ENCODE assay signal across 11 cellular contexts in the genomic region with DNA sequence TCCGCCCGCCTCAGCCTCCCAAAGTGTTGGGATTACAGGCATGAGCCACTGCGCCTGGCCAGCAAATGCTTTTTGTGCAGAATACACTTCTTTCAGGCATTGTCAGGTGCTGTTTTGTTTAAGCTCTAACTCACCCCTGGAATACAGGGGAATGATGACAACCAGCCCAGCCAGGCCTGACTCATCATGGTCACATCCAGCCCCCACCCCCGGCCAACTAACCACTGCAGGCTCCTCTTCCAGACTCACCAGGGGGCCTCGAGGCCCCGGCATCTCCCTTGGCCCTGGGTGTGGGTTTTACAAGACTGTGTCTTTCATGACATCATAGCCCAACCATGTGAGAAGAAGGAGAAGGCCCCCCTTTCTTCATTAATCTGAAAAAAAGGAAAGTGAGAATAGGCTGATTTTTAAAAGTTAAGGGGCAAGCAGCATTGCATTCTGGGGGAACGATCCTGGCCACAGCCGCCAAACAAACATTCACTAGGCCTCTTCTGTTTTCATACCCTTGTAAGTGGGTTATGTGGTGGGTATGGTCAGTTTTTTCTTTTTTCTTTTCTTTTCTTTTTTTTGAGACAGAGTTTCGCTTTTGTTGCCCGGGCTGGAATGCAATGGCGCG. TPM values are rescaled to one million over a fixed set of nuclear protein-coding genes. Genes with fewer than 3 reads are reported as not detected.
DNase-seq lines count a peak whose midpoint lies in the region; ATAC-seq and TF ChIP-seq lines count a peak whose summit lies in the region.
"Had no signal": no experiment of that assay in that cellular context is flagged by ENCODE, and none has a peak within 500 bp of the region (broad histone marks: within the 10 kb centered on the region; RNA-seq: fewer than 3 reads in every experiment).

No MANE protein-coding gene starts in this region.

- H3K4me3 Mint-ChIP-seq in activated CD8-positive, alpha-beta T cell treated with anti-CD3 and anti-CD28 coated beads for 36 hours, result no peak overlapping the region
- no peak overlapping the region for H3K4me3 Mint-ChIP-seq in activated CD8-positive, alpha-beta T cell treated with anti-CD3 and anti-CD28 coated beads, Interleukin-2, amount 10 ng/mL, durations not matched to agents 7 days and 5 days
- H3K4me3 Mint-ChIP-seq: B cell had no signal

- no peaks in the 10 kb centered on the region for H3K36me3 Mint-ChIP-seq in activated CD8-positive, alpha-beta T cell treated with anti-CD3 and anti-CD28 coated beads for 36 hours (ENCODE audit: low read depth)
- H3K36me3 Mint-ChIP-seq in activated CD8-positive, alpha-beta T cell treated with anti-CD3 and anti-CD28 coated beads, Interleukin-2, amount 10 ng/mL, durations not matched to agents 7 days and 5 days (ENCODE audit: low read depth), result no peaks in the 10 kb centered on the region

- no peak overlapping the region for H3K27ac Mint-ChIP-seq in activated CD8-positive, alpha-beta T cell treated with anti-CD3 and anti-CD28 coated beads for 36 hours
- H3K27ac Mint-ChIP-seq in activated CD8-positive, alpha-beta T cell treated with anti-CD3 and anti-CD28 coated beads, Interleukin-2, amount 10 ng/mL, durations not matched to agents 7 days and 5 days, result no peak overlapping the region
- H3K27ac Mint-ChIP-seq: B cell had no signal

- peaks cover 3% of the 10 kb centered on the region for H3K27me3 Mint-ChIP-seq in activated CD8-positive, alpha-beta T cell treated with anti-CD3 and anti-CD28 coated beads for 36 hours
- peaks cover 3% of the 10 kb centered on the region for H3K27me3 Mint-ChIP-seq in activated CD8-positive, alpha-beta T cell treated with anti-CD3 and anti-CD28 coated beads, Interleukin-2, amount 10 ng/mL, durations not matched to agents 7 days and 5 days (ENCODE audit: low read depth)
- H3K27me3 Mint-ChIP-seq: B cell had no signal

- ATAC-seq in activated CD8-positive, alpha-beta T cell treated with anti-CD3 and anti-CD28 coated beads for 36 hours, result peak; percentile 64
- no peak for ATAC-seq in activated CD8-positive, alpha-beta T cell treated with anti-CD3 and anti-CD28 coated beads, Interleukin-2, amount 10 ng/mL, durations not matched to agents 7 days and 5 days
- ATAC-seq: gastrocnemius medialis had no signal

- in situ Hi-C loops in astrocyte of the cerebellum (cut with HindIII; ENCODE audit: low sequenced_read_pairs), result no loop called here

- H3K9me3 ChIP-seq in uterus, result no peaks in the 10 kb centered on the region
- H3K9me3 ChIP-seq: gastrocnemius medialis had no signal

- no peaks in the 10 kb centered on the region for H3K36me3 ChIP-seq in uterus
- H3K36me3 ChIP-seq: gastrocnemius medialis had no signal

- no peaks in the 10 kb centered on the region for H3K4me1 Mint-ChIP-seq in activated CD8-positive, alpha-beta T cell treated with anti-CD3 and anti-CD28 coated beads for 36 hours (ENCODE audit: low read depth)
- peaks cover 5% of the 10 kb centered on the region for H3K4me1 Mint-ChIP-seq in activated CD8-positive, alpha-beta T cell treated with anti-CD3 and anti-CD28 coated beads, Interleukin-2, amount 10 ng/mL, durations not matched to agents 7 days and 5 days (ENCODE audit: low read depth)
- H3K4me1 Mint-ChIP-seq: B cell had no signal

- peaks cover 0 to 10% of the 10 kb centered on the region in 2 donors for H3K4me1 ChIP-seq in uterus
- H3K4me1 ChIP-seq: gastrocnemius medialis had no signal

- POLR2A ChIA-PET in activated CD8-positive, alpha-beta T cell treated with anti-CD3 and anti-CD28 coated beads for 36 hours (lab: Charles Lee), result no interaction called here
- POLR2A ChIA-PET in activated CD8-positive, alpha-beta T cell treated with anti-CD3 and anti-CD28 coated beads, Interleukin-2, amount 10 ng/mL, durations not matched to agents 7 days and 5 days (lab: Charles Lee), result no interaction called here

- no peak overlapping the region for H3K4me3 ChIP-seq in astrocyte of the cerebellum (ENCODE audit: low read depth, low read length)
- H3K4me3 ChIP-seq in uterus, result no peak overlapping the region
- H3K4me3 ChIP-seq: gastrocnemius medialis had no signal

- TF ChIP-seq CTCF in activated CD8-positive, alpha-beta T cell treated with anti-CD3 and anti-CD28 coated beads for 36 hours (IDR thresholded peaks at IDR 0.05), result no peak
- TF ChIP-seq CTCF in astrocyte of the cerebellum (IDR thresholded peaks at IDR 0.05; ENCODE audit: low read depth, low read length, missing control alignments) (no peak), uterus (IDR thresholded peaks at IDR 0.05) (no peak)

- DNase-seq in activated CD8-positive, alpha-beta T cell treated with anti-CD3 and anti-CD28 coated beads for 36 hours, result peak; percentile 47
- no peak for DNase-seq in activated CD8-positive, alpha-beta T cell treated with anti-CD3 and anti-CD28 coated beads, Interleukin-2, amount 10 ng/mL, durations not matched to agents 7 days and 5 days
- DNase-seq in astrocyte of the cerebellum (ENCODE audit: low read depth), result peak; percentile 99
- DNase-seq in iPS-NIHi7 (ENCODE audit: extremely low spot score), result peak; percentile 81
- peak; percentile 89 to 95 for DNase-seq in uterus
- DNase-seq in pons (ENCODE audit: low spot score), result no peak
- no peak for DNase-seq in activated naive CD4-positive, alpha-beta T cell treated with Interleukin-2 at 50 U/mL for 16 hours
- no peak for DNase-seq in HuH-7 (ENCODE audit: low spot score)
- DNase-seq: gastrocnemius medialis, NCI-H2107 had no signal

- intact Hi-C loops in activated CD8-positive, alpha-beta T cell treated with anti-CD3 and anti-CD28 coated beads for 36 hours (cut with micrococcal nuclease), result no loop called here
- intact Hi-C loops in uterus (cut with DNase I; ENCODE audit: low total_unique reads), result no loop called here

- H3K27ac ChIP-seq in uterus, result peak overlapping the region; percentile 84 to 89
- H3K27ac ChIP-seq: gastrocnemius medialis had no signal

- H3K9me3 Mint-ChIP-seq in activated CD8-positive, alpha-beta T cell treated with anti-CD3 and anti-CD28 coated beads for 36 hours, result no peaks in the 10 kb centered on the region
- no peaks in the 10 kb centered on the region for H3K9me3 Mint-ChIP-seq in activated CD8-positive, alpha-beta T cell treated with anti-CD3 and anti-CD28 coated beads, Interleukin-2, amount 10 ng/mL, durations not matched to agents 7 days and 5 days (ENCODE audit: insufficient read depth)

- CTCF ChIA-PET in activated CD8-positive, alpha-beta T cell treated with anti-CD3 and anti-CD28 coated beads for 36 hours (lab: Charles Lee), result interaction anchor here (0.8 to 1.6 kb wide), 4 partner anchors 23 to 38 kb away, joined by 3 to 5 read pairs (median 3); no protein-coding TSS in a partner anchor
- CTCF ChIA-PET in activated CD8-positive, alpha-beta T cell treated with anti-CD3 and anti-CD28 coated beads, Interleukin-2, amount 10 ng/mL, durations not matched to agents 7 days and 5 days (lab: Charles Lee), result interaction anchor here (0.8 to 0.9 kb wide), 2 partner anchors 40 kb away, joined by 3 read pairs; no protein-coding TSS in a partner anchor

- no peaks in the 10 kb centered on the region for H3K27me3 ChIP-seq in uterus
- H3K27me3 ChIP-seq: gastrocnemius medialis had no signal

- no peak for TF ChIP-seq POLR2A in uterus (IDR thresholded peaks at IDR 0.05)

RNA-seq across cellular contexts. Expression of a gene that starts 35.6 kb away (rescaled TPM):
- not detected for total RNA-seq in activated CD8-positive, alpha-beta T cell treated with anti-CD3 and anti-CD28 coated beads for 36 hours
- not detected for total RNA-seq in activated CD8-positive, alpha-beta T cell treated with anti-CD3 and anti-CD28 coated beads, Interleukin-2, amount 10 ng/mL, durations not matched to agents 7 days and 5 days
- total RNA-seq in uterus, result 10 to 100 TPM; 21.3 to 86.5 (median 71.8) TPM

RNA-seq across cellular contexts. Expression of a gene that starts 40.8 kb away (rescaled TPM):
- total RNA-seq in activated CD8-positive, alpha-beta T cell treated with anti-CD3 and anti-CD28 coated beads for 36 hours, result not detected
- not detected for total RNA-seq in activated CD8-positive, alpha-beta T cell treated with anti-CD3 and anti-CD28 coated beads, Interleukin-2, amount 10 ng/mL, durations not matched to agents 7 days and 5 days
- 1 to 10 TPM in 1 of 4 donors, under 1 TPM in 1, not detected in 2; 0.79 to 1.9 TPM for total RNA-seq in uterus
- total RNA-seq: B cell, gastrocnemius medialis had no signal

RNA-seq across cellular contexts. Expression of a gene that starts 41.4 kb away (rescaled TPM):
- total RNA-seq in activated CD8-positive, alpha-beta T cell treated with anti-CD3 and anti-CD28 coated beads for 36 hours, result 1 to 10 TPM in 1 of 2 experiments, under 1 TPM in 1; 0.74 to 1.1 TPM
- under 1 TPM; 0.18 to 0.26 TPM for total RNA-seq in activated CD8-positive, alpha-beta T cell treated with anti-CD3 and anti-CD28 coated beads, Interleukin-2, amount 10 ng/mL, durations not matched to agents 7 days and 5 days
- total RNA-seq in uterus, result 1 to 10 TPM in 2 of 4 donors, under 1 TPM in 1, not detected in 1; under 0.01 to 2.6 (median 1.3) TPM

RNA-seq across cellular contexts. Expression of a gene that starts 49.2 kb away (rescaled TPM):
- total RNA-seq in activated CD8-positive, alpha-beta T cell treated with anti-CD3 and anti-CD28 coated beads for 36 hours, result 1,000 to 10,000 TPM; 2,301 to 2,341 TPM
- 1,000 to 10,000 TPM; 1,341 to 1,437 TPM for total RNA-seq in activated CD8-positive, alpha-beta T cell treated with anti-CD3 and anti-CD28 coated beads, Interleukin-2, amount 10 ng/mL, durations not matched to agents 7 days and 5 days
- total RNA-seq in uterus, result 1,000 to 10,000 TPM in 3 of 4 donors, 100 to 1,000 TPM in 1; 913 to 5,275 (median 2,170) TPM

RNA-seq across cellular contexts. Expression of a gene that starts 49.4 kb away (rescaled TPM):
- total RNA-seq in activated CD8-positive, alpha-beta T cell treated with anti-CD3 and anti-CD28 coated beads for 36 hours, result 10 to 100 TPM; 72.7 to 73.9 TPM
- 10 to 100 TPM; 82.0 to 86.0 TPM for total RNA-seq in activated CD8-positive, alpha-beta T cell treated with anti-CD3 and anti-CD28 coated beads, Interleukin-2, amount 10 ng/mL, durations not matched to agents 7 days and 5 days
- total RNA-seq in uterus, result 10 to 100 TPM in 1 of 4 donors, 1 to 10 TPM in 3; 1.0 to 18.3 (median 5.6) TPM

Comparison
In these comparisons a context has a peak if more than half of its experiments do, and no peak if none do; other contexts are left out.
1. DNase-seq: peak in activated CD8-positive, alpha-beta T cell treated with anti-CD3 and anti-CD28 coated beads for 36 hours (single experiment), astrocyte of the cerebellum (single experiment), iPS-NIHi7 (single experiment) and uterus (2 of 2); none in activated CD8-positive, alpha-beta T cell treated with anti-CD3 and anti-CD28 coated beads, Interleukin-2, amount 10 ng/mL, durations not matched to agents 7 days and 5 days (single experiment), pons (single experiment), activated naive CD4-positive, alpha-beta T cell treated with Interleukin-2 at 50 U/mL for 16 hours (single experiment) and HuH-7 (single experiment).
2. RNA of a gene that starts 35.6 kb away (total RNA-seq): 21.3 to 86.5 TPM in uterus; not detected in activated CD8-positive, alpha-beta T cell treated with anti-CD3 and anti-CD28 coated beads for 36 hours and not detected in activated CD8-positive, alpha-beta T cell treated with anti-CD3 and anti-CD28 coated beads, Interleukin-2, amount 10 ng/mL, durations not matched to agents 7 days and 5 days; every median in the first group is over 10 times any median in the second.